Comparison of ENCODE assay signal across 17 cellular contexts in the genomic region with DNA sequence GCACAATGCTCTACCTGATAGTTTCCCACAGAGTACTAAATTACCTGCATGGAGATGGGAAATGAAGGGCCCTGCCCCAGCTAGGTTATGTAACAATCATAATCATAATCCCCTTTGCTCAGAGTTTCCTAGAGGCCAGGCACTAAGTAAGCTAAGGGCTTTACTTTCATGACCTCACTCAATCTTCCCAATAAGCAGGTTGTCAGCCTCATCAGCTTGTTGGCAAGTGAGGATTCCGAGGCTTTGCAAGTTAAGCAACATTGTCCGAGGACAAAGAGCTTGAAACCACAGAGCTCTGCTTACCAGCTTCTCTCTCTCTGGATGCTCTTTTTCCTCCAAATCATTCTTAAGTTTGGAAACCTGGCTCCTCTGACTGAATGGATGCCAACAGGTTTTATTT.
"Had no signal": no experiment of that assay in that cellular context is flagged by ENCODE, and none has a peak within 500 bp of the region (broad histone marks: within the 10 kb centered on the region; RNA-seq: fewer than 3 reads in every experiment).

No MANE protein-coding gene starts in this region.

- H3K27me3 ChIP-seq: ascending aorta, esophagus squamous epithelium, thyroid gland had no signal

- FAIRE-seq: keratinocyte had no signal

- H3K27ac ChIP-seq: ascending aorta, esophagus squamous epithelium, foreskin keratinocyte, thyroid gland had no signal

- H3K9me3 ChIP-seq: ascending aorta, esophagus squamous epithelium, thyroid gland had no signal

- DNase-seq: activated CD4-positive, alpha-beta T cell treated with anti-CD3 and anti-CD28 coated beads, Interleukin-2, amount 50 U/mL, for 4 hours; activated naive CD4-positive, alpha-beta T cell; cerebellar nuclear complex; effector CD8-positive, alpha-beta T cell; esophagus squamous epithelium; foreskin keratinocyte; hippocampal formation; midbrain; nucleus accumbens; retina; stimulated activated CD8-positive, alpha-beta memory T cell treated with anti-CD3 and anti-CD28 coated beads, Interleukin-4, amount 100 ng/mL, for 48 hours; stimulated activated naive CD4-positive, alpha-beta T cell treated with Interleukin-2 at 50 U/mL for 16 hours; thyroid gland had no signal

- H3K36me3 ChIP-seq: ascending aorta, esophagus squamous epithelium, thyroid gland had no signal

- H3K4me1 ChIP-seq: ascending aorta, foreskin keratinocyte, thyroid gland had no signal

- H3K4me3 ChIP-seq: ascending aorta, esophagus squamous epithelium, thyroid gland had no signal

- ATAC-seq: activated T-helper 17 cell treated with anti-CD3 and anti-CD28 coated beads, Interleukin-2, amount 50 U/mL, for 72 hours; foreskin keratinocyte; left lobe of liver had no signal
